In genomic region chr12:14540801-14541462, GRCh38 we compare ENCODE assay signal across 18 cellular contexts. TPM values are rescaled to one million over a fixed set of nuclear protein-coding genes. Genes with fewer than 3 reads are reported as not detected.
DNase-seq lines count a peak whose midpoint lies in the region; ATAC-seq and TF ChIP-seq lines count a peak whose summit lies in the region.
"Had no signal": no experiment of that assay in that cellular context is flagged by ENCODE, and none has a peak within 500 bp of the region (broad histone marks: within the 10 kb centered on the region; RNA-seq: fewer than 3 reads in every experiment).

No MANE protein-coding gene starts in this region.

- H3K27me3 ChIP-seq in A673 (replicated peaks; ENCODE audit: insufficient read depth, low read depth, low read length, poor library complexity) = no peaks in the 10 kb centered on the region

- TF ChIP-seq CTCF in A673 (conservative IDR thresholded peaks at IDR 0.05; ENCODE audit: low read depth, low read length) = no peak

- POLR2A ChIA-PET in A673 (lab: Charles Lee; ENCODE audit: low non-redundant PET) = no interaction called here

- H3K27ac ChIP-seq in A673 (ENCODE audit: low read depth, low read length, poor library complexity, severe bottlenecking) = no peak overlapping the region
- H3K27ac ChIP-seq: thoracic aorta had no signal

- no peaks in the 10 kb centered on the region for H3K4me1 ChIP-seq in A673 (ENCODE audit: insufficient read depth, low read length, poor library complexity, severe bottlenecking)

- BruUV-seq in A673 (replicated peaks; lab: Mats Ljungman, UMichigan) = no TSS peak

- H3K4me3 ChIP-seq in A673 (ENCODE audit: low read depth, low read length, poor library complexity, severe bottlenecking) = no peak overlapping the region
- H3K4me3 ChIP-seq: K562, thoracic aorta had no signal

- DNase-seq in A673 (ENCODE audit: low spot score) (peak; percentile 31), astrocyte of the hippocampus (ENCODE audit: low read depth, low spot score) (peak; percentile 12), HUDEP-2 (lab: John Stamatoyannopoulos, UW; ENCODE audit: unreplicated experiment in 76 of 76) (no peak), UCSD-AML1 (lab: John Stamatoyannopoulos, UW; ENCODE audit: unreplicated experiment) (no peak), T1000 (lab: John Stamatoyannopoulos, UW) (no peak)
- DNase-seq: activated T-cell treated with anti-CD3 and anti-CD28 coated beads, Interleukin-2, amount 50 U/mL, for 24 hours; CD4-positive, alpha-beta T cell; midbrain; NCI-H1092 treated with DMSO at 0.1 percent for 48 hours; nucleus accumbens; SHP77 treated with DMSO at 0.1 percent for 48 hours had no signal

- no peaks in the 10 kb centered on the region for H3K36me3 ChIP-seq in A673 (ENCODE audit: insufficient read depth, low read length, poor library complexity, severe bottlenecking)
- H3K36me3 ChIP-seq: thoracic aorta had no signal

- peak; percentile 89 for ATAC-seq in GM18861 (IDR thresholded peaks at IDR 0.05; ENCODE audit: unreplicated experiment)
- ATAC-seq in HG03060 (IDR thresholded peaks at IDR 0.05; ENCODE audit: low read depth, unreplicated experiment) = peak; percentile 80
- no peak for ATAC-seq in GM21825 (IDR thresholded peaks at IDR 0.05; ENCODE audit: unreplicated experiment)
- ATAC-seq: K562, sciatic nerve had no signal

- no peaks in the 10 kb centered on the region for H3K9me3 ChIP-seq in A673 (ENCODE audit: low read depth, low read length, poor library complexity, severe bottlenecking)
- H3K9me3 ChIP-seq: thoracic aorta had no signal

- CTCF ChIA-PET in A673 (lab: Charles Lee) = no interaction called here

- intact Hi-C loops in A673 (cut with micrococcal nuclease; ENCODE audit: unreplicated experiment) = no loop called here

RNA-seq across cellular contexts. Expression of gene PLBD1, which starts 26.8 kb away (rescaled TPM):
- not detected in 2 replicates for total RNA-seq in A673 (2021)
- total RNA-seq: G401 had no signal

Comparison
In these comparisons a context has a peak if more than half of its experiments do, and no peak if none do; other contexts are left out.
1. DNase-seq: peak in A673 (single experiment) and astrocyte of the hippocampus (single experiment); none in HUDEP-2 (0 of 76), UCSD-AML1 (single experiment) and T1000 (single experiment).